ENCODE assay signal across 1 cellular context in the genomic region with DNA sequence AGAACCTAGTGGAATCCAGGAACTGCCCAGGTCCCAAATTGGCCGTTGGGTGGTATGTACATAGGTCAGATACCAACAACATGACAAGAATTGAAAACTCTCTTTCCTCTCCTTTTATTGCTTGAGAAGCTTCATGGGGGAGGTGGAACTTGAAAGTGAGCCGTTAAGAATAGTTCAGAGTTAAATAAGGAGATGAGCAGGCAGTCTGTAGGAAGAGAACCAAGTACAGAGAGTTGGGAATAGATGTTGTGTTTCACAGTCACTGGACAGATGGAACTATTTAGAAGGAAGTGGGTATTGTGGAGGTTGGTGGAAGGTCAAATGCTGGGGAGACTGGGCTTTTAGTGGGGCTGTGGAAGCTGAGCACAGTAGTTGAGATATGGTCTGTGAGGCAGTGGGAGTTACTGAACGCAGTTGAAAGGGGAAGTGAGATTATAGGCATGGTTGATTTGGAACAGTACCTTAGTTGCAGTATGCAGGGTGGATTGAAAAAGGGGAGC.
TF ChIP-seq lines count a peak whose summit lies in the region.

No MANE protein-coding gene starts in this region.

TF ChIP-seq in GM12878, 131 proteins besides CTCF, POLR2A, EP300 and RAD21 (continued from another document):
- 0 out of 2 replicates have a peak, but pooled peaks have one; percentile 76 for TF ChIP-seq ASH2L (IDR thresholded peaks at IDR 0.05; ENCODE audit: borderline replicate concordance, low read depth)
- TF ChIP-seq ZNF622 (IDR thresholded peaks at IDR 0.05), result no peak
- TF ChIP-seq, protein P1, sequence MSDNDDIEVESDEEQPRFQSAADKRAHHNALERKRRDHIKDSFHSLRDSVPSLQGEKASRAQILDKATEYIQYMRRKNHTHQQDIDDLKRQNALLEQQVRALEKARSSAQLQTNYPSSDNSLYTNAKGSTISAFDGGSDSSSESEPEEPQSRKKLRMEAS (IDR thresholded peaks at IDR 0.05; ENCODE audit: low read depth, low read length), result no peak
- TF ChIP-seq, protein P2, sequence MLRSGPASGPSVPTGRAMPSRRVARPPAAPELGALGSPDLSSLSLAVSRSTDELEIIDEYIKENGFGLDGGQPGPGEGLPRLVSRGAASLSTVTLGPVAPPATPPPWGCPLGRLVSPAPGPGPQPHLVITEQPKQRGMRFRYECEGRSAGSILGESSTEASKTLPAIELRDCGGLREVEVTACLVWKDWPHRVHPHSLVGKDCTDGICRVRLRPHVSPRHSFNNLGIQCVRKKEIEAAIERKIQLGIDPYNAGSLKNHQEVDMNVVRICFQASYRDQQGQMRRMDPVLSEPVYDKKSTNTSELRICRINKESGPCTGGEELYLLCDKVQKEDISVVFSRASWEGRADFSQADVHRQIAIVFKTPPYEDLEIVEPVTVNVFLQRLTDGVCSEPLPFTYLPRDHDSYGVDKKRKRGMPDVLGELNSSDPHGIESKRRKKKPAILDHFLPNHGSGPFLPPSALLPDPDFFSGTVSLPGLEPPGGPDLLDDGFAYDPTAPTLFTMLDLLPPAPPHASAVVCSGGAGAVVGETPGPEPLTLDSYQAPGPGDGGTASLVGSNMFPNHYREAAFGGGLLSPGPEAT (IDR thresholded peaks at IDR 0.05; ENCODE audit: low read depth), result peak; percentile 75
- TF ChIP-seq RBBP5 (conservative IDR thresholded peaks at IDR 0.05), result no peak
- TF ChIP-seq IKZF2 (IDR thresholded peaks at IDR 0.05), result peak; percentile 89 to 93
- peak; percentile 94 for TF ChIP-seq HDGF (IDR thresholded peaks at IDR 0.05)
- peak; percentile 55; the same call in 1 of the 2 replicates for TF ChIP-seq CREM (IDR thresholded peaks at IDR 0.05; ENCODE audit: low read depth)
- TF ChIP-seq EED (IDR thresholded peaks at IDR 0.05; ENCODE audit: low read depth), result peak; percentile 82
- peak; percentile 71 for TF ChIP-seq RUNX3 (IDR thresholded peaks at IDR 0.05; ENCODE audit: low read length)
- 0 out of 2 replicates have a peak, but pooled peaks have one; percentile 13 for TF ChIP-seq TBL1XR1 (IDR thresholded peaks at IDR 0.05; ENCODE audit: low read depth, low read length)
- TF ChIP-seq, protein P3, sequence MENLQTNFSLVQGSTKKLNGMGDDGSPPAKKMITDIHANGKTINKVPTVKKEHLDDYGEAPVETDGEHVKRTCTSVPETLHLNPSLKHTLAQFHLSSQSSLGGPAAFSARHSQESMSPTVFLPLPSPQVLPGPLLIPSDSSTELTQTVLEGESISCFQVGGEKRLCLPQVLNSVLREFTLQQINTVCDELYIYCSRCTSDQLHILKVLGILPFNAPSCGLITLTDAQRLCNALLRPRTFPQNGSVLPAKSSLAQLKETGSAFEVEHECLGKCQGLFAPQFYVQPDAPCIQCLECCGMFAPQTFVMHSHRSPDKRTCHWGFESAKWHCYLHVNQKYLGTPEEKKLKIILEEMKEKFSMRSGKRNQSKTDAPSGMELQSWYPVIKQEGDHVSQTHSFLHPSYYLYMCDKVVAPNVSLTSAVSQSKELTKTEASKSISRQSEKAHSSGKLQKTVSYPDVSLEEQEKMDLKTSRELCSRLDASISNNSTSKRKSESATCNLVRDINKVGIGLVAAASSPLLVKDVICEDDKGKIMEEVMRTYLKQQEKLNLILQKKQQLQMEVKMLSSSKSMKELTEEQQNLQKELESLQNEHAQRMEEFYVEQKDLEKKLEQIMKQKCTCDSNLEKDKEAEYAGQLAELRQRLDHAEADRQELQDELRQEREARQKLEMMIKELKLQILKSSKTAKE (IDR thresholded peaks at IDR 0.05; ENCODE audit: low read depth, poor library complexity, severe bottlenecking), result peak; percentile 39
- 0 out of 2 replicates have a peak, but pooled peaks have one; percentile 82 for TF ChIP-seq ZNF217 (IDR thresholded peaks at IDR 0.05)
- TF ChIP-seq YY1 (IDR thresholded peaks at IDR 0.05; ENCODE audit: low read depth, low read length), result 0 out of 2 replicates have a peak, but pooled peaks have one; percentile 35
- TF ChIP-seq ATF7 (IDR thresholded peaks at IDR 0.05; ENCODE audit: low read depth), result no peak
- peak; percentile 99 for TF ChIP-seq SPI1 (IDR thresholded peaks at IDR 0.05; ENCODE audit: borderline replicate concordance, insufficient read depth, low read depth, low read length)
- 0 out of 2 replicates have a peak, but pooled peaks have one; percentile 28 for TF ChIP-seq BACH1 (IDR thresholded peaks at IDR 0.05; ENCODE audit: borderline replicate concordance)
- TF ChIP-seq BCL11A (IDR thresholded peaks at IDR 0.05; ENCODE audit: low read depth, low read length), result peak; percentile 77
- TF ChIP-seq, protein P4, sequence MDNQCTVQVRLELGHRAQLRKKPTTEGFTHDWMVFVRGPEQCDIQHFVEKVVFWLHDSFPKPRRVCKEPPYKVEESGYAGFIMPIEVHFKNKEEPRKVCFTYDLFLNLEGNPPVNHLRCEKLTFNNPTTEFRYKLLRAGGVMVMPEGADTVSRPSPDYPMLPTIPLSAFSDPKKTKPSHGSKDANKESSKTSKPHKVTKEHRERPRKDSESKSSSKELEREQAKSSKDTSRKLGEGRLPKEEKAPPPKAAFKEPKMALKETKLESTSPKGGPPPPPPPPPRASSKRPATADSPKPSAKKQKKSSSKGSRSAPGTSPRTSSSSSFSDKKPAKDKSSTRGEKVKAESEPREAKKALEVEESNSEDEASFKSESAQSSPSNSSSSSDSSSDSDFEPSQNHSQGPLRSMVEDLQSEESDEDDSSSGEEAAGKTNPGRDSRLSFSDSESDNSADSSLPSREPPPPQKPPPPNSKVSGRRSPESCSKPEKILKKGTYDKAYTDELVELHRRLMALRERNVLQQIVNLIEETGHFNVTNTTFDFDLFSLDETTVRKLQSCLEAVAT (IDR thresholded peaks at IDR 0.05), result peak; percentile 60
- TF ChIP-seq CHD2 (IDR thresholded peaks at IDR 0.05; ENCODE audit: borderline replicate concordance, low read depth, low read length), result peak; percentile 45; the same call in 1 of the 2 replicates
- TF ChIP-seq MTA3 (IDR thresholded peaks at IDR 0.05; ENCODE audit: borderline replicate concordance, low read length), result peak; percentile 69; the same call in 1 of the 2 replicates
- peak; percentile 77 for TF ChIP-seq MTA2 (IDR thresholded peaks at IDR 0.05; ENCODE audit: low read depth)
- no peak for TF ChIP-seq JUNB (IDR thresholded peaks at IDR 0.05)
- peak; percentile 66; the same call in 2 of the 3 replicates for TF ChIP-seq POU2F2 (IDR thresholded peaks at IDR 0.05; ENCODE audit: borderline replicate concordance, low read depth, low read length)
- TF ChIP-seq PAX5 (IDR thresholded peaks at IDR 0.05; ENCODE audit: borderline replicate concordance, low read depth, low read length), result peak; percentile 98
- TF ChIP-seq SP1 (IDR thresholded peaks at IDR 0.05; ENCODE audit: low read depth, low read length), result peak; percentile 45
- TF ChIP-seq IRF4 (IDR thresholded peaks at IDR 0.05; ENCODE audit: low read depth, low read length), result peak; percentile 96
- peak; percentile 48; the same call in 1 of the 2 replicates for TF ChIP-seq GATAD2B (conservative IDR thresholded peaks at IDR 0.05; ENCODE audit: low read depth)
- 0 out of 2 replicates have a peak, but pooled peaks have one; percentile 45 for TF ChIP-seq PML (IDR thresholded peaks at IDR 0.05; ENCODE audit: low read length)
- TF ChIP-seq, protein P5, sequence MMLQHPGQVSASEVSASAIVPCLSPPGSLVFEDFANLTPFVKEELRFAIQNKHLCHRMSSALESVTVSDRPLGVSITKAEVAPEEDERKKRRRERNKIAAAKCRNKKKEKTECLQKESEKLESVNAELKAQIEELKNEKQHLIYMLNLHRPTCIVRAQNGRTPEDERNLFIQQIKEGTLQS (IDR thresholded peaks at IDR 0.05; ENCODE audit: borderline replicate concordance, extremely low read depth, low read depth, low read length), result no peak
- TF ChIP-seq NBN (IDR thresholded peaks at IDR 0.05), result peak; percentile 83
- TF ChIP-seq TAF1 (IDR thresholded peaks at IDR 0.05; ENCODE audit: borderline replicate concordance, low read depth, low read length), result peak; percentile 61; the same call in 1 of the 2 replicates
- TF ChIP-seq MEF2A (IDR thresholded peaks at IDR 0.05; ENCODE audit: insufficient read depth, low read depth, low read length), result 0 out of 2 replicates have a peak, but pooled peaks have one; percentile 44
- peak; percentile 89 for TF ChIP-seq NR2F1 (conservative IDR thresholded peaks at IDR 0.05)
- peak; percentile 75 for TF ChIP-seq IKZF1 (conservative IDR thresholded peaks at IDR 0.05)
- TF ChIP-seq, protein P6, sequence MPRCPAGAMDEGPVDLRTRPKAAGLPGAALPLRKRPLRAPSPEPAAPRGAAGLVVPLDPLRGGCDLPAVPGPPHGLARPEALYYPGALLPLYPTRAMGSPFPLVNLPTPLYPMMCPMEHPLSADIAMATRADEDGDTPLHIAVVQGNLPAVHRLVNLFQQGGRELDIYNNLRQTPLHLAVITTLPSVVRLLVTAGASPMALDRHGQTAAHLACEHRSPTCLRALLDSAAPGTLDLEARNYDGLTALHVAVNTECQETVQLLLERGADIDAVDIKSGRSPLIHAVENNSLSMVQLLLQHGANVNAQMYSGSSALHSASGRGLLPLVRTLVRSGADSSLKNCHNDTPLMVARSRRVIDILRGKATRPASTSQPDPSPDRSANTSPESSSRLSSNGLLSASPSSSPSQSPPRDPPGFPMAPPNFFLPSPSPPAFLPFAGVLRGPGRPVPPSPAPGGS (IDR thresholded peaks at IDR 0.05; ENCODE audit: borderline replicate concordance, insufficient read depth, low read depth, low read length, poor library complexity, severe bottlenecking), result no peak
- no peak for TF ChIP-seq YBX1 (IDR thresholded peaks at IDR 0.05)
- peak; percentile 69 for TF ChIP-seq CBX5 (IDR thresholded peaks at IDR 0.05; ENCODE audit: low read depth)
- peak; percentile 58 for TF ChIP-seq POLR2AphosphoS5 (IDR thresholded peaks at IDR 0.05; ENCODE audit: low read length)
- TF ChIP-seq RCOR1 (conservative IDR thresholded peaks at IDR 0.05; ENCODE audit: low read depth, low read length), result 0 out of 2 replicates have a peak, but pooled peaks have one; percentile 16
- TF ChIP-seq, protein P7, sequence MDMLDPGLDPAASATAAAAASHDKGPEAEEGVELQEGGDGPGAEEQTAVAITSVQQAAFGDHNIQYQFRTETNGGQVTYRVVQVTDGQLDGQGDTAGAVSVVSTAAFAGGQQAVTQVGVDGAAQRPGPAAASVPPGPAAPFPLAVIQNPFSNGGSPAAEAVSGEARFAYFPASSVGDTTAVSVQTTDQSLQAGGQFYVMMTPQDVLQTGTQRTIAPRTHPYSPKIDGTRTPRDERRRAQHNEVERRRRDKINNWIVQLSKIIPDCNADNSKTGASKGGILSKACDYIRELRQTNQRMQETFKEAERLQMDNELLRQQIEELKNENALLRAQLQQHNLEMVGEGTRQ (IDR thresholded peaks at IDR 0.05; ENCODE audit: borderline replicate concordance, low read depth, low read length), result no peak
- TF ChIP-seq RELA (IDR thresholded peaks at IDR 0.05; ENCODE audit: borderline replicate concordance, partially characterized antibody), result peak; percentile 10
- peak in 1 of 2 experiments; percentile 36; a peak in 1 of 4 replicates for TF ChIP-seq ETV6 (conservative IDR thresholded peaks at IDR 0.05 in 1 of 2, IDR thresholded peaks at IDR 0.05 in 1 of 2; ENCODE audit: borderline replicate concordance in 1 of 2, low read depth in 1 of 2)
- no peak for TF ChIP-seq STAT1 (conservative IDR thresholded peaks at IDR 0.05)
- peak; percentile 56 for TF ChIP-seq MEF2B (IDR thresholded peaks at IDR 0.05; ENCODE audit: partially characterized antibody, poor library complexity, severe bottlenecking)
- TF ChIP-seq SREBF1 (IDR thresholded peaks at IDR 0.05; ENCODE audit: low read length), result no peak
- no peak for TF ChIP-seq SREBF2 (IDR thresholded peaks at IDR 0.05; ENCODE audit: low read length)
- 0 out of 2 replicates have a peak, but pooled peaks have one; percentile 50 for TF ChIP-seq ESRRA (IDR thresholded peaks at IDR 0.05; ENCODE audit: low read length)
